8 cellular contexts compared by ENCODE assay signal in genomic region chr10:13587367-13587766, GRCh38. TPM values are rescaled to one million over a fixed set of nuclear protein-coding genes. Genes with fewer than 3 reads are reported as not detected.
DNase-seq lines count a peak whose midpoint lies in the region; ATAC-seq and TF ChIP-seq lines count a peak whose summit lies in the region.

No MANE protein-coding gene starts in this region.

- peak overlapping the region; percentile 69 for H3K27ac ChIP-seq in HL-60 (replicated peaks)

- H3K9me3 ChIP-seq in BE2C (no peaks in the 10 kb centered on the region), iPS-18c (ENCODE audit: control insufficient read depth, insufficient read depth, low read length) (no peaks in the 10 kb centered on the region)

- H3K9me3 Mint-ChIP-seq in activated naive CD8-positive, alpha-beta T cell treated with anti-CD3 and anti-CD28 coated beads, Interleukin-2, amount 50 U/mL, for 24 hours = no peaks in the 10 kb centered on the region
- H3K9me3 Mint-ChIP-seq in stimulated activated effector memory CD8-positive, alpha-beta T cell treated with anti-CD3 and anti-CD28 coated beads, Interleukin-12 subunit alpha, Interleukin-12 subunit beta, amount 100 ng/mL, for 72 hours = no peaks in the 10 kb centered on the region

- ATAC-seq in activated naive CD8-positive, alpha-beta T cell treated with anti-CD3 and anti-CD28 coated beads, Interleukin-2, amount 50 U/mL, for 24 hours = no peak
- no peak for ATAC-seq in stimulated activated effector memory CD8-positive, alpha-beta T cell treated with anti-CD3 and anti-CD28 coated beads, Interleukin-12 subunit alpha, Interleukin-12 subunit beta, amount 100 ng/mL, for 72 hours
- ATAC-seq in GM21717 (IDR thresholded peaks at IDR 0.05; ENCODE audit: unreplicated experiment) (no peak), GM18861 (IDR thresholded peaks at IDR 0.05; ENCODE audit: unreplicated experiment) (no peak)

- no peaks in the 10 kb centered on the region for H3K36me3 ChIP-seq in BE2C

- peak overlapping the region; percentile 86 for H3K4me3 ChIP-seq in BE2C (ENCODE audit: low read depth, low read length)
- H3K4me3 ChIP-seq in HL-60 (replicated peaks; ENCODE audit: insufficient read depth, low read length) = peak overlapping the region; percentile 81
- H3K4me3 ChIP-seq in iPS-18c (ENCODE audit: insufficient read depth, low read depth, low read length) = peak overlapping the region; percentile 99

- DNase-seq in BE2C (peak; percentile 10), HL-60 (ENCODE audit: low read depth in 1 of 2, low spot score in 1 of 2) (no peak), mucosa of gallbladder (ENCODE audit: low spot score) (no peak)
- peak; percentile 5 for DNase-seq in activated naive CD8-positive, alpha-beta T cell treated with anti-CD3 and anti-CD28 coated beads, Interleukin-2, amount 50 U/mL, for 24 hours
- DNase-seq in stimulated activated effector memory CD8-positive, alpha-beta T cell treated with anti-CD3 and anti-CD28 coated beads, Interleukin-12 subunit alpha, Interleukin-12 subunit beta, amount 100 ng/mL, for 72 hours (ENCODE audit: low spot score in 2 of 2) = peak in 1 of 2 donors; percentile 52

- peak overlapping the region; percentile 97 for H3K27ac Mint-ChIP-seq in activated naive CD8-positive, alpha-beta T cell treated with anti-CD3 and anti-CD28 coated beads, Interleukin-2, amount 50 U/mL, for 24 hours
- H3K27ac Mint-ChIP-seq in stimulated activated effector memory CD8-positive, alpha-beta T cell treated with anti-CD3 and anti-CD28 coated beads, Interleukin-12 subunit alpha, Interleukin-12 subunit beta, amount 100 ng/mL, for 72 hours = peak overlapping the region; percentile 99

- peak overlapping the region; percentile 100 for H3K4me3 Mint-ChIP-seq in activated naive CD8-positive, alpha-beta T cell treated with anti-CD3 and anti-CD28 coated beads, Interleukin-2, amount 50 U/mL, for 24 hours
- peak overlapping the region; percentile 100 for H3K4me3 Mint-ChIP-seq in stimulated activated effector memory CD8-positive, alpha-beta T cell treated with anti-CD3 and anti-CD28 coated beads, Interleukin-12 subunit alpha, Interleukin-12 subunit beta, amount 100 ng/mL, for 72 hours

- peaks cover 31% of the 10 kb centered on the region for H3K4me1 Mint-ChIP-seq in activated naive CD8-positive, alpha-beta T cell treated with anti-CD3 and anti-CD28 coated beads, Interleukin-2, amount 50 U/mL, for 24 hours
- peaks cover 26% of the 10 kb centered on the region for H3K4me1 Mint-ChIP-seq in stimulated activated effector memory CD8-positive, alpha-beta T cell treated with anti-CD3 and anti-CD28 coated beads, Interleukin-12 subunit alpha, Interleukin-12 subunit beta, amount 100 ng/mL, for 72 hours

- peaks cover 14% of the 10 kb centered on the region for H3K27me3 Mint-ChIP-seq in activated naive CD8-positive, alpha-beta T cell treated with anti-CD3 and anti-CD28 coated beads, Interleukin-2, amount 50 U/mL, for 24 hours

- TF ChIP-seq CTCF in BE2C (IDR thresholded peaks at IDR 0.05; ENCODE audit: low read depth, low read length) (no peak), HL-60 (IDR thresholded peaks at IDR 0.05; ENCODE audit: insufficient read depth, low read length) (no peak)

- H3K36me3 Mint-ChIP-seq in activated naive CD8-positive, alpha-beta T cell treated with anti-CD3 and anti-CD28 coated beads, Interleukin-2, amount 50 U/mL, for 24 hours (ENCODE audit: low read depth) = peaks cover 2% of the 10 kb centered on the region
- peaks cover 22% of the 10 kb centered on the region for H3K36me3 Mint-ChIP-seq in stimulated activated effector memory CD8-positive, alpha-beta T cell treated with anti-CD3 and anti-CD28 coated beads, Interleukin-12 subunit alpha, Interleukin-12 subunit beta, amount 100 ng/mL, for 72 hours

- no peaks in the 10 kb centered on the region for H3K4me1 ChIP-seq in BE2C

- H3K27me3 ChIP-seq in BE2C (0 out of 2 replicates have a peak, but pooled peaks cover 4% of the 10 kb centered on the region), HL-60 (ENCODE audit: insufficient read depth, poor library complexity, severe bottlenecking) (no peaks in the 10 kb centered on the region)

RNA-seq across cellular contexts. Expression of gene PRPF18, which starts 0.6 kb away (rescaled TPM):
- polyA plus RNA-seq in BE2C (2012; ENCODE audit: insufficient read depth, insufficient read length, low read depth) = 23.4 TPM
- total RNA-seq in mucosa of gallbladder = 18.6 TPM

RNA-seq across cellular contexts. Expression of gene BEND7, which starts 58.6 kb away (rescaled TPM):
- polyA plus RNA-seq in BE2C (2012; ENCODE audit: insufficient read depth, insufficient read length, low read depth) = not detected
- total RNA-seq in mucosa of gallbladder = 43.5 TPM

Comparison
In these comparisons a context has a peak if more than half of its experiments do, and no peak if none do; other contexts are left out.
1. DNase-seq: peak in BE2C (single experiment) and activated naive CD8-positive, alpha-beta T cell treated with anti-CD3 and anti-CD28 coated beads, Interleukin-2, amount 50 U/mL, for 24 hours (single experiment); none in HL-60 (0 of 2) and mucosa of gallbladder (single experiment).
2. Peak in every context shown above with its lines, with median percentiles within 50 percentile points of each other: H3K4me3 ChIP-seq.